34 cellular contexts compared by ENCODE assay signal in the genomic region with DNA sequence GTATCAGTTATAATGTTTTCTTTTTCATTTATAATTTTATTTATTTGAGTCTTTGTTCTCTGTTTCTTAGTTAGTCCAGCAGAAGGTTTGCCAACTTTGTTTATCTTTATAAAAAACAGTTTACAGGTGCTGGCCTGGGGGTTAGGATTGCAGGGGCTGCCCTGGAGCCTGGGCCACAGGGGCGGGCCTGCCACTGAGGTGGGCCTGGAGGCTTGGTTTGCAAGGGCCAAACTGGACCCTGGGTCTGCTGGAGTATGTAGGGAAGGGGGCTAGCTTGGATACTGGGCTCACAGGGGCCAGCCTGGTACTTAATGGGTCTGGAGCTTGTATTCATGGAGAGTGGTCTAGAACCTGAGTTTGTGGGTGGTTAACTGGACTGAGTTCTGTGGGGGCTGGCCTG.
"Had no signal": no experiment of that assay in that cellular context is flagged by ENCODE, and none has a peak within 500 bp of the region (broad histone marks: within the 10 kb centered on the region; RNA-seq: fewer than 3 reads in every experiment).

No MANE protein-coding gene starts in this region.

- H3K27ac ChIP-seq: KMS-11 had no signal

- H3K4me3 ChIP-seq: MG63 had no signal

- H3K9ac ChIP-seq: KMS-11 had no signal

- H3K27me3 ChIP-seq: MG63 had no signal

- H3K36me3 ChIP-seq: MG63 had no signal

- H3K4me2 ChIP-seq: KMS-11 had no signal

- DNase-seq: Karpas-422, Kasumi-1, KG1, MG63, MM.1S, MV-4-11, NCI-H1048, NCI-H1092, NCI-H1092 treated with DMSO at 0.1 percent for 48 hours, NCI-H1105, NCI-H1105 treated with DMSO at 0.1 percent for 48 hours, NCI-H1417, NCI-H1417 treated with DMSO at 0.1 percent for 48 hours, NCI-H1436, NCI-H1436 treated with DMSO at 0.1 percent for 48 hours, NCI-H146, NCI-H1694, NCI-H1694 treated with DMSO at 0.1 percent for 48 hours, NCI-H187, NCI-H187 treated with DMSO at 0.1 percent for 48 hours, NCI-H1930, NCI-H2029, NCI-H2029 treated with DMSO at 0.1 percent for 48 hours, NCI-H2081, NCI-H2081 treated with DMSO at 0.1 percent for 48 hours, NCI-H2107, NCI-H2171, NCI-H2171 treated with DMSO at 0.1 percent for 48 hours, NCI-H2227 treated with DMSO at 0.1 percent for 48 hours, NCI-H226, NCI-H345, NCI-H446, NCI-H446 treated with DMSO at 0.1 percent for 48 hours had no signal

- H3K9me3 ChIP-seq: MG63 had no signal
